ENCODE assay signal across 1 cellular context in genomic region chr16:4801051-4801961, GRCh38.
TF ChIP-seq lines count a peak whose summit lies in the region.

No MANE protein-coding gene starts in this region.

TF ChIP-seq in endothelial cell of umbilical vein, 7 proteins besides CTCF, POLR2A, EP300 and RAD21:
- no peak for TF ChIP-seq JUN (IDR thresholded peaks at IDR 0.05; ENCODE audit: borderline replicate concordance, insufficient read depth, insufficient read length, low read depth)
- TF ChIP-seq MAX (IDR thresholded peaks at IDR 0.05; ENCODE audit: insufficient read depth, insufficient read length): no peak
- TF ChIP-seq MYC (IDR thresholded peaks at IDR 0.05; ENCODE audit: low read depth, low read length): no peak
- TF ChIP-seq EZH2 (IDR thresholded peaks at IDR 0.05; ENCODE audit: borderline replicate concordance, low read depth, low read length, severe bottlenecking): no peak
- TF ChIP-seq GATA2 (IDR thresholded peaks at IDR 0.05; ENCODE audit: insufficient read depth, insufficient read length, low read depth, low read length): no peak
- TF ChIP-seq POLR2AphosphoS5 (IDR thresholded peaks at IDR 0.05; ENCODE audit: insufficient read depth, low read depth, low read length): no peak
- no peak for TF ChIP-seq FOS (IDR thresholded peaks at IDR 0.05; ENCODE audit: borderline replicate concordance, insufficient read depth, low read length)
